In genomic region chr10:23051855-23052309, GRCh38 we compare ENCODE assay signal across 22 cellular contexts. TPM values are rescaled to one million over a fixed set of nuclear protein-coding genes. Genes with fewer than 3 reads are reported as not detected.
DNase-seq lines count a peak whose midpoint lies in the region; ATAC-seq, FAIRE-seq and TF ChIP-seq lines count a peak whose summit lies in the region.
"Had no signal": no experiment of that assay in that cellular context is flagged by ENCODE, and none has a peak within 500 bp of the region (broad histone marks: within the 10 kb centered on the region; RNA-seq: fewer than 3 reads in every experiment).

No MANE protein-coding gene starts in this region.

- H3K4me1 ChIP-seq in mesendoderm (ENCODE audit: control insufficient read depth, low read depth, low read length), result peaks cover 4% of the 10 kb centered on the region

- no peak overlapping the region for H3K4ac ChIP-seq in mesendoderm (ENCODE audit: low read depth, low read length)

- no peak overlapping the region for H3K18ac ChIP-seq in mesendoderm (ENCODE audit: low read length)

- DNase-seq in A172 (ENCODE audit: low spot score) (peak; percentile 69), HT1080 (ENCODE audit: low read depth) (peak; percentile 7), bronchial epithelial cell (ENCODE audit: low read depth) (peak; percentile 7), mesendoderm (peak; percentile 51), KBM-7 (no peak), AG08396 (ENCODE audit: low spot score) (no peak), GM20000 (ENCODE audit: low spot score) (no peak)
- DNase-seq: BE2C, DMS79, GOT3, HCEC 1CT, MV-4-11, NCI-H1105 treated with DMSO at 0.1 percent for 48 hours, NCI-H2081, NCI-H2171 treated with DMSO at 0.1 percent for 48 hours, NCI-H526, RPMI8226, SIG-M5, SK-N-SH had no signal

- H3K27ac ChIP-seq in mesendoderm (ENCODE audit: low read depth, low read length), result no peak overlapping the region

- H3K36me3 ChIP-seq in bronchial epithelial cell (ENCODE audit: control insufficient read depth, insufficient read depth, low read length) (no peaks in the 10 kb centered on the region), mesendoderm (ENCODE audit: control insufficient read depth, insufficient read depth, low read length) (no peaks in the 10 kb centered on the region)
- H3K36me3 ChIP-seq: BE2C had no signal

- ATAC-seq in HG03442 (IDR thresholded peaks at IDR 0.05; ENCODE audit: unreplicated experiment), result no peak
- ATAC-seq: A549 had no signal

- no peak overlapping the region for H2BK5ac ChIP-seq in mesendoderm (ENCODE audit: low read length)

- no peak for TF ChIP-seq CTCF in bronchial epithelial cell (IDR thresholded peaks at IDR 0.05; ENCODE audit: insufficient read depth, low read length, severe bottlenecking)
- no peak for TF ChIP-seq CTCF in GM20000 (IDR thresholded peaks at IDR 0.05; ENCODE audit: extremely low read depth, missing control alignments)

- H3K9ac ChIP-seq in mesendoderm (ENCODE audit: low read length), result no peak overlapping the region
- H3K9ac ChIP-seq: SK-N-SH had no signal

- H4K5ac ChIP-seq in mesendoderm (ENCODE audit: low read length), result no peak overlapping the region

- WGBS in mesendoderm (ENCODE audit: extremely low coverage, insufficient coverage, low lambda C conversion rate), result no CpG with 5 or more reads among the region's 5 CpGs

- H3K4me2 ChIP-seq in mesendoderm (ENCODE audit: low read length), result no peak overlapping the region
- H3K4me2 ChIP-seq: A549, SK-N-SH had no signal

- H3K79me1 ChIP-seq in mesendoderm (ENCODE audit: low read length), result no peaks in the 10 kb centered on the region

- H3K27me3 ChIP-seq in bronchial epithelial cell (ENCODE audit: control insufficient read depth, insufficient read depth, low read length), result no peaks in the 10 kb centered on the region
- no peaks in the 10 kb centered on the region for H3K27me3 ChIP-seq in mesendoderm (ENCODE audit: insufficient read depth, low read length, poor library complexity)
- H3K27me3 ChIP-seq: BE2C had no signal

- H2BK120ac ChIP-seq in mesendoderm (ENCODE audit: low read depth, low read length), result no peak overlapping the region

- in situ Hi-C loops in KBM-7 (cut with MboI; ENCODE audit: low pct_unique_long_range_greater_than_20kb, low sequenced_read_pairs), result no loop called here

- H2BK15ac ChIP-seq in mesendoderm (replicated peaks; ENCODE audit: low read depth), result no peak overlapping the region

- no peak overlapping the region for H4K8ac ChIP-seq in mesendoderm (ENCODE audit: low read depth, low read length)

- H3K4me3 ChIP-seq in bronchial epithelial cell (ENCODE audit: low read depth, low read length) (no peak overlapping the region), mesendoderm (ENCODE audit: low read length) (no peak overlapping the region)
- H3K4me3 ChIP-seq: A549 had no signal

- H3K23ac ChIP-seq in mesendoderm (ENCODE audit: low read length), result no peak overlapping the region

- H2AK5ac ChIP-seq in mesendoderm (ENCODE audit: low read length), result no peak overlapping the region

- no peak for FAIRE-seq in bronchial epithelial cell (lab: Jason Lieb, UNC)
- FAIRE-seq: A549, HTR-8/SVneo had no signal

- H3K79me2 ChIP-seq in mesendoderm (ENCODE audit: control insufficient read depth, insufficient read depth, low read length), result no peaks in the 10 kb centered on the region

- no peak overlapping the region for H3K56ac ChIP-seq in mesendoderm (ENCODE audit: low read length)

RNA-seq across cellular contexts. Expression of gene MSRB2, which starts 43.5 kb away (rescaled TPM):
- 22.8 and 29.0 TPM in 2 replicates for total RNA-seq in A172 (2014; rRNA removed; shearing (Covaris generic))
- 10.1 and 10.3 TPM in 2 replicates for total RNA-seq in HT1080 (2014; rRNA removed; shearing (Covaris generic))
- polyA plus RNA-seq in HT1080 (2015; cell fraction: cytosol; rRNA removed), result 11.2 and 11.5 TPM in 2 replicates
- 2.8 and 4.5 TPM in 2 replicates for polyA plus RNA-seq in HT1080 (2015; cell fraction: nucleus; rRNA removed)
- 11.1 and 13.7 TPM in 2 replicates for total RNA-seq in bronchial epithelial cell
- 5.2 TPM for polyA plus RNA-seq in mesendoderm (2013, experiment 1 of 2)
- polyA plus RNA-seq in mesendoderm (2013, experiment 2 of 2), result 5.4 TPM

Comparison
In these comparisons a context has a peak if more than half of its experiments do, and no peak if none do; other contexts are left out.
1. DNase-seq: peak in A172 (single experiment), HT1080 (single experiment), bronchial epithelial cell (single experiment) and mesendoderm (single experiment); none in KBM-7 (single experiment), AG08396 (single experiment) and GM20000 (single experiment).